25 cellular contexts compared by ENCODE assay signal in the genomic region with DNA sequence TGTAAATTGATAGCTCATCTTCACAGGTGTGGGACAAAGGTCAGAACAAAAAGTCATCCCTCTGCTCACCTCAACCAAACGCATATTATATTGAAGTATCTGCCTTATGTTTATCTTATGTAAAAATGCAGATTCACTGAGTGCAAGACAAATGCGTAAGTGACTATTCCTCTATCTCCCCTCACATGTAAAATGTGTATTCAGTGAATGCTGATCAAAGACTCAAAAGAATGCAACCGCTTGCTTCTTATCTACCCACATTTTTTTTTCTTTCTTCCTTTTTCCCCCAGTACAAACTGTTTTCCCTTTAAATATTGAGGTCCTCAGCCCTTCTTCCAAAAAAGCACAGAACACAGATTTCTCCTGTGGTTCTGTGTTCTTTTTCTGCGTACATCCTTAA.
"Had no signal": no experiment of that assay in that cellular context is flagged by ENCODE, and none has a peak within 500 bp of the region (broad histone marks: within the 10 kb centered on the region; RNA-seq: fewer than 3 reads in every experiment).

No MANE protein-coding gene starts in this region.

- DNase-seq: IMR-90; Karpas-422; KG1; MG63; NCI-H1092; NCI-H1105 treated with DMSO at 0.1 percent for 48 hours; NCI-H1417 treated with DMSO at 0.1 percent for 48 hours; NCI-H146; NCI-H1694 treated with DMSO at 0.1 percent for 48 hours; NCI-H1930; NCI-H2081; NCI-H2107; NCI-H2227 treated with DMSO at 0.1 percent for 48 hours; NCI-H524; NCI-H526 treated with DMSO at 0.1 percent for 48 hours; NCI-H774; NK-92 treated with Interleukin-12 subunit alpha and Interleukin-12 subunit beta, amount 100 ng/mL, for 24 hours; Peyer's patch; SHP77 treated with DMSO at 0.1 percent for 48 hours had no signal

- H3K4me3 ChIP-seq: MG63, PC-9, Peyer's patch, SJSA1, SK-N-MC had no signal

- H3K27ac ChIP-seq: HL-60, PC-9, Peyer's patch, SJSA1, SK-N-MC had no signal

- H3K4me2 ChIP-seq: PC-9 had no signal

- ATAC-seq: Right ventricle myocardium inferior had no signal

- H3K27me3 ChIP-seq: MG63, Peyer's patch, SJSA1 had no signal

- H3K36me3 ChIP-seq: MG63, Peyer's patch, SJSA1 had no signal

- H3K9me3 ChIP-seq: MG63, Peyer's patch, SJSA1 had no signal

- FAIRE-seq: HTR-8/SVneo had no signal

- H3K4me1 ChIP-seq: Peyer's patch, SJSA1 had no signal

- H2AFZ ChIP-seq: PC-9 had no signal
